ENCODE assay signal across 2 cellular contexts in genomic region chr10:18134921-18135320, GRCh38.
TF ChIP-seq lines count a peak whose summit lies in the region.

No MANE protein-coding gene starts in this region.

TF ChIP-seq in GM23338, 12 proteins besides CTCF, POLR2A, EP300 and RAD21 (continued from another document):
- TF ChIP-seq REST (IDR thresholded peaks at IDR 0.05; ENCODE audit: unreplicated experiment), result no peak
- no peak for TF ChIP-seq CREB1 (CRISPR knock-in tag; IDR thresholded peaks at IDR 0.05; ENCODE audit: low read depth)
- TF ChIP-seq POLR2AphosphoS5 (IDR thresholded peaks at IDR 0.05; ENCODE audit: low read depth), result no peak
- TF ChIP-seq ZNF114 (CRISPR knock-in tag; IDR thresholded peaks at IDR 0.05), result no peak
- no peak for TF ChIP-seq ETS1 (IDR thresholded peaks at IDR 0.05)
- TF ChIP-seq ZNF462 (CRISPR knock-in tag; IDR thresholded peaks at IDR 0.05), result no peak
- no peak for TF ChIP-seq EZH2phosphoT487 (IDR thresholded peaks at IDR 0.05; ENCODE audit: unreplicated experiment)
- TF ChIP-seq STAT1 (IDR thresholded peaks at IDR 0.05; ENCODE audit: unreplicated experiment), result no peak
- TF ChIP-seq JUNB (IDR thresholded peaks at IDR 0.05; ENCODE audit: unreplicated experiment), result no peak

TF ChIP-seq in K562, 482 proteins besides CTCF, POLR2A, EP300 and RAD21 (continued from another document):
- peak; percentile 33 for TF ChIP-seq TFE3 (CRISPR knock-in tag; IDR thresholded peaks at IDR 0.05)
